Comparison of ENCODE assay signal across 17 cellular contexts in the genomic region with DNA sequence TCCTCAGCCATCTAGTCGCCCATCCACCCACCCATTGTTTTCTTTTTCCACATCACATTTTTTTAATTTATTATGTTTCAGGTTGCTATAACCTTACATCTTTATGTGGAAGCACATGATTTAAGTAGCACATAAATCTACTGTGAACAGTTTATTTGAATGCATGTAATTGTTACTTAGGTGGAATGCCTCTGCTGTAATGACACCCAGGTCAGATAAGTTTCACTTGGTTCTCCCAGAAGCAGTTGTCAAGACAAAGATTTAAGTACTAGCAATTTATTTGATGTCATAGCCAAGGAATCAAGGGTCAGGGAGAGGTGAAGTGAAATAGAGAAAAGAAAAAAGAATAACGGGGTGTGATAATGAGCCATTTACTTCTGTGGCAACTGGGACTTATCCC.
DNase-seq lines count a peak whose midpoint lies in the region; FAIRE-seq and TF ChIP-seq lines count a peak whose summit lies in the region.
"Had no signal": no experiment of that assay in that cellular context is flagged by ENCODE, and none has a peak within 500 bp of the region (broad histone marks: within the 10 kb centered on the region; RNA-seq: fewer than 3 reads in every experiment).

No MANE protein-coding gene starts in this region.

- no peaks in the 10 kb centered on the region for H4K20me1 ChIP-seq in hepatocyte (ENCODE audit: insufficient read depth, poor library complexity, severe bottlenecking)

- no peak overlapping the region for H3K4me3 Mint-ChIP-seq in Calu3 (ENCODE audit: low read depth, unreplicated experiment)
- H3K4me3 Mint-ChIP-seq: CD8-positive, alpha-beta T cell; IgD-negative memory B cell had no signal

- POLR2A ChIA-PET in RWPE1 (lab: Yijun Ruan, JAX; ENCODE audit: low non-redundant PET): no interaction called here

- H3K27me3 Mint-ChIP-seq in Calu3 (ENCODE audit: unreplicated experiment): no peaks in the 10 kb centered on the region
- H3K27me3 Mint-ChIP-seq: IgD-negative memory B cell had no signal

- H3K36me3 ChIP-seq in hepatocyte (replicated peaks; ENCODE audit: insufficient read depth, low read depth) (no peaks in the 10 kb centered on the region), transverse colon (no peaks in the 10 kb centered on the region)
- H3K36me3 ChIP-seq: BE2C had no signal

- no peaks in the 10 kb centered on the region for H3K79me2 ChIP-seq in hepatocyte

- no peak for FAIRE-seq in GM12891 (lab: Jason Lieb, UNC)
- FAIRE-seq: H54 had no signal

- TF ChIP-seq EP300 in transverse colon (IDR thresholded peaks at IDR 0.05; ENCODE audit: low read depth): no peak

- TF ChIP-seq POLR2A in transverse colon (IDR thresholded peaks at IDR 0.05): no peak
- TF ChIP-seq POLR2A in GM12891 (IDR thresholded peaks at IDR 0.05; ENCODE audit: low read depth, low read length): no peak

- H3K4me1 Mint-ChIP-seq in Calu3 (ENCODE audit: low read depth, unreplicated experiment): peaks cover 26% of the 10 kb centered on the region

- no peaks in the 10 kb centered on the region for H3K9me2 ChIP-seq in hepatocyte (replicated peaks; ENCODE audit: insufficient read depth)

- CTCF ChIA-PET in Calu3 (lab: Charles Lee) (interaction anchor here (0.7 to 1.2 kb wide), 2 partner anchors 17 to 29 kb away, joined by 3 to 4 read pairs; no protein-coding TSS in a partner anchor), RWPE1 (lab: Yijun Ruan, JAX) (no interaction called here)

- no TSS peak for BruUV-seq in Calu3 (replicated peaks; lab: Mats Ljungman, UMichigan)

- no peaks in the 10 kb centered on the region for H3K4me1 ChIP-seq in hepatocyte (ENCODE audit: insufficient read depth)
- peaks cover 0 to 24% (median 3%) of the 10 kb centered on the region in 4 donors for H3K4me1 ChIP-seq in transverse colon
- H3K4me1 ChIP-seq: BE2C had no signal

- peak overlapping the region; percentile 21 for H3K27ac Mint-ChIP-seq in Calu3 (ENCODE audit: unreplicated experiment)
- H3K27ac Mint-ChIP-seq: CD8-positive, alpha-beta T cell; IgD-negative memory B cell had no signal

- peaks cover 2% of the 10 kb centered on the region for H3K9me3 Mint-ChIP-seq in Calu3 (ENCODE audit: low read depth, unreplicated experiment)

- H3K4me3 ChIP-seq in hepatocyte (no peak overlapping the region), transverse colon (no peak overlapping the region)

- in situ Hi-C loops in transverse colon (cut with MboI; ENCODE audit: low pct_ligation_motif_present in 1 of 4, low pct_unique_long_range_greater_than_20kb in 1 of 4, low sequenced_read_pairs in 3 of 4): no loop called here

- no peak for TF ChIP-seq CTCF in Calu3 (IDR thresholded peaks at IDR 0.05; ENCODE audit: unreplicated experiment)
- TF ChIP-seq CTCF in hepatocyte (IDR thresholded peaks at IDR 0.05; ENCODE audit: poor library complexity): no peak
- no peak for TF ChIP-seq CTCF in transverse colon (IDR thresholded peaks at IDR 0.05)
- no peak for TF ChIP-seq CTCF in RWPE1 (conservative IDR thresholded peaks at IDR 0.05; ENCODE audit: low read depth)

- no peak overlapping the region for H2AFZ ChIP-seq in hepatocyte

- no peak for DNase-seq in Calu3
- peak; percentile 17 for DNase-seq in NCI-H2227 (lab: John Stamatoyannopoulos, UW; ENCODE audit: unreplicated experiment)
- no peak for DNase-seq in hepatocyte (ENCODE audit: low spot score)
- DNase-seq in transverse colon: no peak
- DNase-seq in RWPE1 (ENCODE audit: low spot score): no peak
- no peak for DNase-seq in posterior vena cava (ENCODE audit: low spot score)
- DNase-seq in GM12891 (ENCODE audit: insufficient read length, low spot score): no peak
- DNase-seq: BE2C; CD8-positive, alpha-beta T cell; DMS 273 treated with DMSO at 0.1 percent for 48 hours; NCI-H1092; NCI-H1694 treated with DMSO at 0.1 percent for 48 hours; NCI-H2171 treated with DMSO at 0.1 percent for 48 hours; NCI-H510A treated with DMSO at 0.1 percent for 48 hours; SW 1271 had no signal

- intact Hi-C loops in Calu3 (cut with micrococcal nuclease; ENCODE audit: unreplicated experiment): no loop called here
- intact Hi-C loops in transverse colon (cut with DNase I; ENCODE audit: low total_unique reads): no loop called here
- intact Hi-C loops in posterior vena cava (cut with DNase I): no loop called here

- H3K27me3 ChIP-seq in hepatocyte (no peaks in the 10 kb centered on the region), transverse colon (no peaks in the 10 kb centered on the region)
- H3K27me3 ChIP-seq: BE2C had no signal

- H3K4me2 ChIP-seq in hepatocyte: no peak overlapping the region

- 71% methylated on average over 2 of the region's 2 CpGs for WGBS in hepatocyte (ENCODE audit: low lambda C conversion rate, missing lambda C conversion rate)
- 74 to 75% methylated on average over 1 to 2 of the region's 2 CpGs for WGBS in transverse colon (ENCODE audit: low coverage in 1 of 2), 2 donors

- H3K36me3 Mint-ChIP-seq in Calu3 (ENCODE audit: insufficient read depth, unreplicated experiment): no peaks in the 10 kb centered on the region
- H3K36me3 Mint-ChIP-seq: CD8-positive, alpha-beta T cell had no signal

- H3K9me3 ChIP-seq in hepatocyte (ENCODE audit: low read depth): no peaks in the 10 kb centered on the region
- no peaks in the 10 kb centered on the region for H3K9me3 ChIP-seq in transverse colon
- H3K9me3 ChIP-seq: BE2C had no signal

- H3K27ac ChIP-seq in hepatocyte: peak overlapping the region; percentile 76
- peak overlapping the region in 3 of 4 donors; percentile 37 to 68 (median 49) for H3K27ac ChIP-seq in transverse colon
- H3K27ac ChIP-seq in RWPE1: no peak overlapping the region

TF ChIP-seq in GM12891, 5 proteins besides CTCF, POLR2A, EP300 and RAD21:
- TF ChIP-seq POU2F2 (IDR thresholded peaks at IDR 0.05; ENCODE audit: low read depth, low read length): no peak
- TF ChIP-seq PAX5 (IDR thresholded peaks at IDR 0.05; ENCODE audit: insufficient read depth, low read length, severe bottlenecking): no peak
- no peak for TF ChIP-seq SPI1 (IDR thresholded peaks at IDR 0.05; ENCODE audit: low read depth, low read length)
- no peak for TF ChIP-seq POLR2AphosphoS5 (IDR thresholded peaks at IDR 0.05; ENCODE audit: low read depth, low read length)
- TF ChIP-seq TAF1 (IDR thresholded peaks at IDR 0.05; ENCODE audit: low read depth, low read length): no peak
